20 cellular contexts compared by ENCODE assay signal in the genomic region with DNA sequence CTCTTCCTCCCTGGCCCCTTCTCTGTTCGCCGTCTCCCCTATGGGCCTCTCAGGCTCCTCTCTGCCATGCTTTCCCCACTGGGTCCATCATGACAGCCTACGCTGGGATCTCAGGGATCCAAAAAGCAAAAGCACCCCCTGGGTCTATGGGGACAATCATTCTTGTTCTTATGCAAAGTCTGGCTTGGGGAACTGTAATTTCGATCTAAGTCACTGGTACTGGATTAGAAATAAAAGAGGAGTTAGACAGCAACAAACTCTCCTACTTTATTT.
DNase-seq lines count a peak whose midpoint lies in the region; ATAC-seq and TF ChIP-seq lines count a peak whose summit lies in the region.
"Had no signal": no experiment of that assay in that cellular context is flagged by ENCODE, and none has a peak within 500 bp of the region (broad histone marks: within the 10 kb centered on the region; RNA-seq: fewer than 3 reads in every experiment).

No MANE protein-coding gene starts in this region.

- H3K9me3 ChIP-seq in endodermal cell (ENCODE audit: control insufficient read depth, low read length) = no peaks in the 10 kb centered on the region
- H3K9me3 ChIP-seq in transverse colon = no peaks in the 10 kb centered on the region
- H3K9me3 ChIP-seq: BLaER1 treated with 17β-estradiol and CSF1 and Interleukin-3, amounts not matched to agents 10 nM and 100 nM; right atrium auricular region; thoracic aorta had no signal

- intact Hi-C loops in activated CD4-positive, alpha-beta T cell treated with anti-CD3 and anti-CD28 coated beads, Interleukin-2, amount 10 ng/mL, durations not matched to agents 24 days and 14 days (cut with micrococcal nuclease) = loop anchor here (10.0 kb wide), 1 partner anchor 61 kb away; no protein-coding TSS in a partner anchor
- intact Hi-C loops in transverse colon (cut with DNase I; ENCODE audit: low total_unique reads) = no loop called here

- no peak for TF ChIP-seq EP300 in transverse colon (IDR thresholded peaks at IDR 0.05; ENCODE audit: low read depth)

- ATAC-seq in GM21526 (IDR thresholded peaks at IDR 0.05; ENCODE audit: low FRiP score, unreplicated experiment) = no peak
- ATAC-seq in GM19463 (IDR thresholded peaks at IDR 0.05; ENCODE audit: unreplicated experiment) = no peak

- no peak for DNase-seq in activated CD4-positive, alpha-beta T cell treated with anti-CD3 and anti-CD28 coated beads, Interleukin-2, amount 10 ng/mL, durations not matched to agents 24 days and 14 days
- no peak for DNase-seq in activated CD4-positive, alpha-beta T cell treated with anti-CD3 and anti-CD28 coated beads for 1 hour
- DNase-seq in endodermal cell (peak; percentile 59), mesothelial cell of epicardium (ENCODE audit: low spot score in 2 of 2, unreplicated experiment in 2 of 2) (no peak), transverse colon (no peak)
- DNase-seq in stimulated activated naive CD4-positive, alpha-beta T cell treated with Interleukin-2 at 50 U/mL for 16 hours (lab: John Stamatoyannopoulos, UW) = no peak
- DNase-seq: 8988T; activated CD4-positive, alpha-beta T cell treated with anti-CD3 and anti-CD28 coated beads for 48 hours; DMS53; hypothalamus; KBM-7; NCI-H1092; NCI-H526 had no signal

- H3K4me3 ChIP-seq in endodermal cell (ENCODE audit: low read length) (no peak overlapping the region), transverse colon (no peak overlapping the region)
- H3K4me3 ChIP-seq: BLaER1 treated with 17β-estradiol and CSF1 and Interleukin-3, amounts not matched to agents 10 nM and 100 nM; lung; right atrium auricular region; thoracic aorta had no signal

- no peaks in the 10 kb centered on the region for H3K9me3 Mint-ChIP-seq in activated CD4-positive, alpha-beta T cell treated with anti-CD3 and anti-CD28 coated beads, Interleukin-2, amount 10 ng/mL, durations not matched to agents 24 days and 14 days
- H3K9me3 Mint-ChIP-seq in endodermal cell (no peaks in the 10 kb centered on the region), mesothelial cell of epicardium (no peaks in the 10 kb centered on the region)

- H3K4me3 Mint-ChIP-seq in activated CD4-positive, alpha-beta T cell treated with anti-CD3 and anti-CD28 coated beads, Interleukin-2, amount 10 ng/mL, durations not matched to agents 24 days and 14 days = peak overlapping the region; percentile 31
- H3K4me3 Mint-ChIP-seq in endodermal cell (no peak overlapping the region), mesothelial cell of epicardium (no peak overlapping the region)
- H3K4me3 Mint-ChIP-seq: activated naive CD8-positive, alpha-beta T cell had no signal

- WGBS in endodermal cell (ENCODE audit: insufficient coverage in 1 of 2, insufficient read length in 1 of 2), 2 experiments = 58 to 77% methylated on average over 3 to 4 of the region's 4 CpGs
- WGBS in transverse colon (ENCODE audit: low coverage in 1 of 2), 2 donors = 73 to 88% methylated on average over 1 to 4 of the region's 4 CpGs

- TF ChIP-seq POLR2A in transverse colon (IDR thresholded peaks at IDR 0.05) = no peak

- H3K27ac ChIP-seq in endodermal cell (ENCODE audit: low read depth, low read length) (peak overlapping the region; percentile 21), transverse colon (peak overlapping the region; percentile 53 to 75 (median 74))
- H3K27ac ChIP-seq: BLaER1 treated with 17β-estradiol and CSF1 and Interleukin-3, amounts not matched to agents 10 nM and 100 nM; thoracic aorta had no signal

- H3K27ac Mint-ChIP-seq in activated CD4-positive, alpha-beta T cell treated with anti-CD3 and anti-CD28 coated beads, Interleukin-2, amount 10 ng/mL, durations not matched to agents 24 days and 14 days = peak overlapping the region; percentile 61
- H3K27ac Mint-ChIP-seq in endodermal cell = peak overlapping the region; percentile 80
- H3K27ac Mint-ChIP-seq in mesothelial cell of epicardium = peak overlapping the region; percentile 86
- H3K27ac Mint-ChIP-seq: activated naive CD8-positive, alpha-beta T cell had no signal

- no peak overlapping the region for H3K9ac ChIP-seq in endodermal cell (ENCODE audit: extremely low read depth, low read length, poor library complexity, severe bottlenecking)
- H3K9ac ChIP-seq: BLaER1 treated with 17β-estradiol and CSF1 and Interleukin-3, amounts not matched to agents 10 nM and 100 nM had no signal

- peaks cover 20% of the 10 kb centered on the region for H3K36me3 Mint-ChIP-seq in activated CD4-positive, alpha-beta T cell treated with anti-CD3 and anti-CD28 coated beads, Interleukin-2, amount 10 ng/mL, durations not matched to agents 24 days and 14 days (ENCODE audit: low read depth)
- H3K36me3 Mint-ChIP-seq in endodermal cell (ENCODE audit: low read depth) (peaks cover 8% of the 10 kb centered on the region), mesothelial cell of epicardium (peaks cover 4% of the 10 kb centered on the region)

- TF ChIP-seq CTCF in endodermal cell (conservative IDR thresholded peaks at IDR 0.05) = no peak
- TF ChIP-seq CTCF in mesothelial cell of epicardium (IDR thresholded peaks at IDR 0.05; ENCODE audit: unreplicated experiment) = no peak
- TF ChIP-seq CTCF in transverse colon (IDR thresholded peaks at IDR 0.05) = no peak

- peaks cover 17% of the 10 kb centered on the region for H3K4me1 Mint-ChIP-seq in activated CD4-positive, alpha-beta T cell treated with anti-CD3 and anti-CD28 coated beads, Interleukin-2, amount 10 ng/mL, durations not matched to agents 24 days and 14 days
- H3K4me1 Mint-ChIP-seq in endodermal cell = peaks cover 44% of the 10 kb centered on the region
- H3K4me1 Mint-ChIP-seq in mesothelial cell of epicardium = peaks cover 37% of the 10 kb centered on the region

- no peaks in the 10 kb centered on the region for H3K27me3 Mint-ChIP-seq in activated CD4-positive, alpha-beta T cell treated with anti-CD3 and anti-CD28 coated beads, Interleukin-2, amount 10 ng/mL, durations not matched to agents 24 days and 14 days
- H3K27me3 Mint-ChIP-seq in endodermal cell (ENCODE audit: insufficient read depth) (no peaks in the 10 kb centered on the region), mesothelial cell of epicardium (ENCODE audit: low read depth) (no peaks in the 10 kb centered on the region)
- H3K27me3 Mint-ChIP-seq: activated naive CD8-positive, alpha-beta T cell had no signal

- H3K27me3 ChIP-seq in endodermal cell (ENCODE audit: control insufficient read depth, insufficient read depth, low read length, poor library complexity, severe bottlenecking) (no peaks in the 10 kb centered on the region), transverse colon (no peaks in the 10 kb centered on the region)
- H3K27me3 ChIP-seq: BLaER1 treated with 17β-estradiol and CSF1 and Interleukin-3, amounts not matched to agents 10 nM and 100 nM; right atrium auricular region had no signal

- H3K4me1 ChIP-seq in endodermal cell (ENCODE audit: control insufficient read depth, insufficient read depth, low read length) = no peaks in the 10 kb centered on the region
- peaks cover 0 to 33% (median 7%) of the 10 kb centered on the region in 4 donors for H3K4me1 ChIP-seq in transverse colon
- H3K4me1 ChIP-seq: BLaER1 treated with 17β-estradiol and CSF1 and Interleukin-3, amounts not matched to agents 10 nM and 100 nM had no signal

- in situ Hi-C loops in transverse colon (cut with MboI; ENCODE audit: low pct_ligation_motif_present in 1 of 4, low pct_unique_long_range_greater_than_20kb in 1 of 4, low sequenced_read_pairs in 3 of 4) = no loop called here

- H3K36me3 ChIP-seq in endodermal cell (ENCODE audit: control insufficient read depth, insufficient read depth, low read length) (peaks cover 4% of the 10 kb centered on the region), transverse colon (no peaks in the 10 kb centered on the region)
- H3K36me3 ChIP-seq: right atrium auricular region, thoracic aorta had no signal
